In genomic region chrX:3711331-3711917, GRCh38 we compare ENCODE assay signal across 8 cellular contexts. TPM values are rescaled to one million over a fixed set of nuclear protein-coding genes. Genes with fewer than 3 reads are reported as not detected.
DNase-seq lines count a peak whose midpoint lies in the region; ATAC-seq, FAIRE-seq and TF ChIP-seq lines count a peak whose summit lies in the region.

No MANE protein-coding gene starts in this region.

- no peak overlapping the region for H3K27ac ChIP-seq in PC-9
- H3K27ac ChIP-seq in parathyroid adenoma = no peak overlapping the region
- no peak overlapping the region for H3K27ac ChIP-seq in HepG2 (ENCODE audit: extremely low read length, insufficient read depth, low read length)

- H3K79me2 ChIP-seq in PC-9 (ENCODE audit: low read depth) (peaks cover 9% of the 10 kb centered on the region; the same call in 1 of the 2 replicates), parathyroid adenoma (no peaks in the 10 kb centered on the region), HepG2 (ENCODE audit: insufficient read depth, low read length) (no peaks in the 10 kb centered on the region)

- no peak for TF ChIP-seq RAD21 in HepG2 (CRISPR knock-in tag; IDR thresholded peaks at IDR 0.05)

- H3F3A ChIP-seq in PC-9 (ENCODE audit: insufficient read depth, low read depth) = no peaks in the 10 kb centered on the region

- intact Hi-C loops in PC-9 (cut with micrococcal nuclease; ENCODE audit: unreplicated experiment) (no loop called here), HepG2 (cut with micrococcal nuclease; ENCODE audit: unreplicated experiment) (no loop called here)

- H3K27me3 Mint-ChIP-seq in effector memory CD8-positive, alpha-beta T cell = no peaks in the 10 kb centered on the region

- H3K36me3 ChIP-seq in PC-9 (ENCODE audit: low read depth) (no peaks in the 10 kb centered on the region), parathyroid adenoma (ENCODE audit: control insufficient read depth, insufficient read depth, low read length) (no peaks in the 10 kb centered on the region), HepG2 (replicated peaks in 1 of 2; ENCODE audit: control insufficient read depth in 1 of 2, insufficient read depth in 2 of 2, low read length in 2 of 2) (no peaks in the 10 kb centered on the region)

- H3K4me2 ChIP-seq in PC-9 (peak overlapping the region; percentile 89), parathyroid adenoma (ENCODE audit: low read length) (peak overlapping the region; percentile 68), HepG2 (ENCODE audit: low read depth, low read length) (no peak overlapping the region)

- BruUV-seq in PC-9 (replicated peaks; lab: Mats Ljungman, UMichigan) (no TSS peak), HepG2 (replicated peaks; lab: Mats Ljungman, UMichigan) (no TSS peak)

- TF ChIP-seq CTCF in PC-9 (conservative IDR thresholded peaks at IDR 0.05) = no peak
- no peak for TF ChIP-seq CTCF in parathyroid adenoma (IDR thresholded peaks at IDR 0.05)
- no peak for TF ChIP-seq CTCF in HepG2 (CRISPR knock-in tag; IDR thresholded peaks at IDR 0.05)

- POLR2A ChIA-PET in PC-9 (lab: Charles Lee; ENCODE audit: unreplicated experiment) = no interaction called here
- POLR2A ChIA-PET in HepG2 (lab: Yijun Ruan, JAX) = no interaction called here

- H3K9ac ChIP-seq in parathyroid adenoma (no peak overlapping the region), HepG2 (ENCODE audit: insufficient read depth, low read depth, low read length) (no peak overlapping the region)

- H3K4me3 Mint-ChIP-seq in effector memory CD8-positive, alpha-beta T cell = peak overlapping the region; percentile 97 to 98

- in situ Hi-C loops in HepG2 (cut with HindIII; ENCODE audit: extremely low pct_ligation_motif_present, low pct_unique_long_range_greater_than_20kb) = no loop called here

- no peak for FAIRE-seq in HepG2 (lab: Jason Lieb, UNC)

- DNase-seq in PC-9 (no peak), HepG2 (ENCODE audit: low spot score) (no peak)
- DNase-seq in effector memory CD8-positive, alpha-beta T cell = peak; percentile 41 to 46 (median 41)
- DNase-seq in activated CD8-positive, alpha-beta memory T cell treated with anti-CD3 and anti-CD28 coated beads for 24 hours = no peak

- no peaks in the 10 kb centered on the region for H4K20me1 ChIP-seq in PC-9 (ENCODE audit: insufficient read depth)
- no peaks in the 10 kb centered on the region for H4K20me1 ChIP-seq in HepG2 (ENCODE audit: insufficient read depth, low read length)

- H3K36me3 Mint-ChIP-seq in effector memory CD8-positive, alpha-beta T cell (ENCODE audit: insufficient read depth) = peaks cover 54% of the 10 kb centered on the region

- H3K4me1 ChIP-seq in PC-9 (replicated peaks; ENCODE audit: insufficient read depth) = peaks cover 12% of the 10 kb centered on the region; the same call in 1 of the 2 replicates
- H3K4me1 ChIP-seq in parathyroid adenoma = no peaks in the 10 kb centered on the region
- no peaks in the 10 kb centered on the region for H3K4me1 ChIP-seq in HepG2 (ENCODE audit: insufficient read depth, low read length)

- TF ChIP-seq EP300 in HepG2 (IDR thresholded peaks at IDR 0.05; ENCODE audit: low read depth in 2 of 2, low read length in 2 of 2) (no peak), HepG2 (CRISPR knock-in tag; IDR thresholded peaks at IDR 0.05; ENCODE audit: borderline replicate concordance) (no peak)

- no peaks in the 10 kb centered on the region for H3K9me3 Mint-ChIP-seq in effector memory CD8-positive, alpha-beta T cell

- H3K9me2 ChIP-seq in PC-9 (ENCODE audit: insufficient read depth) = no peaks in the 10 kb centered on the region

- no peak overlapping the region for H2AFZ ChIP-seq in PC-9
- H2AFZ ChIP-seq in parathyroid adenoma = no peak overlapping the region
- no peak overlapping the region for H2AFZ ChIP-seq in HepG2 (ENCODE audit: low read length)

- H3K4me1 Mint-ChIP-seq in effector memory CD8-positive, alpha-beta T cell (ENCODE audit: low read depth in 2 of 2) = peaks cover 19 to 20% of the 10 kb centered on the region in 2 donors

- ATAC-seq in GM18867 (IDR thresholded peaks at IDR 0.05; ENCODE audit: unreplicated experiment) (peak; percentile 24), GM19463 (IDR thresholded peaks at IDR 0.05; ENCODE audit: unreplicated experiment) (no peak), HepG2 (no peak), HG02798 (IDR thresholded peaks at IDR 0.05; ENCODE audit: poor library complexity, unreplicated experiment) (no peak)
- peak; percentile 29 for ATAC-seq in effector memory CD8-positive, alpha-beta T cell (replicated peaks)

- H3K27ac Mint-ChIP-seq in effector memory CD8-positive, alpha-beta T cell = peak overlapping the region; percentile 93 to 98

- no peak for TF ChIP-seq POLR2A in HepG2 (IDR thresholded peaks at IDR 0.05; ENCODE audit: insufficient read depth in 1 of 2, low read depth in 2 of 2, low read length in 2 of 2)

- H3K4me3 ChIP-seq in PC-9 (no peak overlapping the region), parathyroid adenoma (ENCODE audit: low read depth, low read length) (peak overlapping the region; percentile 5), HepG2 (replicated peaks in 1 of 3; ENCODE audit: insufficient read depth in 1 of 3, low read depth in 2 of 3, low read length in 3 of 3) (no peak overlapping the region)

- H3K9me3 ChIP-seq in PC-9 (ENCODE audit: insufficient read depth, low read depth) (no peaks in the 10 kb centered on the region), parathyroid adenoma (ENCODE audit: control insufficient read depth, low read length) (no peaks in the 10 kb centered on the region), HepG2 (ENCODE audit: low read length) (no peaks in the 10 kb centered on the region)

- CTCF ChIA-PET in PC-9 (lab: Charles Lee) = no interaction called here
- CTCF ChIA-PET in HepG2 (lab: Yijun Ruan, JAX; ENCODE audit: low intra/inter-chr PET ratio, low total read pairs) = no interaction called here

- 56% methylated on average over 9 of the region's 16 CpGs for WGBS in HepG2 (ENCODE audit: low lambda C conversion rate)

- H3K27me3 ChIP-seq in PC-9 (ENCODE audit: insufficient read depth, low read depth) (no peaks in the 10 kb centered on the region), parathyroid adenoma (ENCODE audit: control insufficient read depth, insufficient read depth, low read length) (no peaks in the 10 kb centered on the region), HepG2 (ENCODE audit: control insufficient read depth in 1 of 2, insufficient read depth in 2 of 2, low read length in 2 of 2) (no peaks in the 10 kb centered on the region)

TF ChIP-seq in HepG2, 621 proteins besides CTCF, POLR2A, EP300 and RAD21 (continues in another document):
- TF ChIP-seq ZNF674 (CRISPR knock-in tag; IDR thresholded peaks at IDR 0.05; ENCODE audit: low read depth) = no peak
- TF ChIP-seq ZNF275 (CRISPR knock-in tag; IDR thresholded peaks at IDR 0.05; ENCODE audit: borderline replicate concordance) = no peak
- no peak for TF ChIP-seq ZNF503 (CRISPR knock-in tag; IDR thresholded peaks at IDR 0.05)
- no peak for TF ChIP-seq AHR (CRISPR knock-in tag; IDR thresholded peaks at IDR 0.05)
- TF ChIP-seq ZSCAN25 (CRISPR knock-in tag; IDR thresholded peaks at IDR 0.05) = no peak
- TF ChIP-seq ZNF234 (CRISPR knock-in tag; conservative IDR thresholded peaks at IDR 0.05) = no peak

RNA-seq across cellular contexts. Expression of gene PRKX, which starts 2.0 kb away (rescaled TPM):
- total RNA-seq in PC-9 (2021) (31.5 and 33.3 TPM in 2 replicates), HepG2 (2016; rRNA removed; fragmentation: Illumina TruSeq; extraction: Trizol) (0.15 and 0.22 TPM in 2 replicates)
- total RNA-seq in HepG2 (2016; cell fraction: cytosol; rRNA removed; fragmentation: Illumina TruSeq; extraction: Trizol; ENCODE audit: low read depth) = not detected in 2 replicates
- total RNA-seq in HepG2 (2016; cell fraction: insoluble cytoplasmic fraction; rRNA removed; fragmentation: Illumina TruSeq; extraction: Trizol) = 0.17 TPM in 1 of 2 replicates, not detected in the other
- not detected in 2 replicates for total RNA-seq in HepG2 (2016; cell fraction: membrane; rRNA removed; fragmentation: Illumina TruSeq; extraction: Trizol)
- not detected in 2 replicates for total RNA-seq in HepG2 (2016; cell fraction: nucleus; rRNA removed; fragmentation: Illumina TruSeq; extraction: Trizol)
- 0.01 and 0.08 TPM in 2 replicates for polyA plus RNA-seq in HepG2 (2011; rRNA removed)
- 0.03 and 0.09 TPM in 2 replicates for polyA plus RNA-seq in HepG2 (2011; cell fraction: cytosol; rRNA removed)
- 0.03 and 0.19 TPM in 2 replicates for polyA plus RNA-seq in HepG2 (2011; cell fraction: nucleus; rRNA removed)
- polyA plus RNA-seq in HepG2 (2012) = 0.03 and 0.11 TPM in 2 replicates
- not detected in 2 replicates for polyA plus RNA-seq in HepG2 (2016; cell fraction: cytosol; fragmentation: Illumina TruSeq; extraction: Trizol; ENCODE audit: low read depth)
- polyA plus RNA-seq in HepG2 (2016; cell fraction: insoluble cytoplasmic fraction; fragmentation: Illumina TruSeq; extraction: Trizol; ENCODE audit: low read depth) = 0.41 TPM in 1 of 2 replicates, not detected in the other
- 0.19 TPM in 1 of 2 replicates, not detected in the other for polyA plus RNA-seq in HepG2 (2016; cell fraction: membrane; fragmentation: Illumina TruSeq; extraction: Trizol; ENCODE audit: low read depth)
- 0.57 and 0.68 TPM in 2 replicates for polyA plus RNA-seq in HepG2 (2016; cell fraction: nucleus; fragmentation: Illumina TruSeq; extraction: Trizol; ENCODE audit: insufficient read depth, low read depth)
- 0.02 and 14.2 TPM in 2 replicates for polyA minus RNA-seq in HepG2 (2011; rRNA and poly(A)+ RNA removed; ENCODE audit: low replicate concordance)
- 0.26 TPM in 1 of 2 replicates, not detected in the other for polyA minus RNA-seq in HepG2 (2011; cell fraction: cytosol; rRNA and poly(A)+ RNA removed)
- polyA minus RNA-seq in HepG2 (2011; cell fraction: nucleus; rRNA and poly(A)+ RNA removed) = 0.12 TPM in 1 of 2 replicates, not detected in the other

Comparison
In these comparisons a context has a peak if more than half of its experiments do, and no peak if none do; other contexts are left out.
1. ATAC-seq: peak in GM18867 (single experiment) and effector memory CD8-positive, alpha-beta T cell (single experiment); none in GM19463 (single experiment), HepG2 (single experiment) and HG02798 (single experiment).
2. DNase-seq: peak in effector memory CD8-positive, alpha-beta T cell (3 of 3); none in PC-9 (0 of 2), HepG2 (single experiment) and activated CD8-positive, alpha-beta memory T cell treated with anti-CD3 and anti-CD28 coated beads for 24 hours (single experiment).
3. RNA of gene PRKX, which starts 2.0 kb away (total RNA-seq): 31.5 to 33.3 TPM in PC-9; 0.15 to 0.22 TPM in HepG2; every median in the first group is over 10 times any median in the second.